21 cellular contexts compared by ENCODE assay signal in the genomic region with DNA sequence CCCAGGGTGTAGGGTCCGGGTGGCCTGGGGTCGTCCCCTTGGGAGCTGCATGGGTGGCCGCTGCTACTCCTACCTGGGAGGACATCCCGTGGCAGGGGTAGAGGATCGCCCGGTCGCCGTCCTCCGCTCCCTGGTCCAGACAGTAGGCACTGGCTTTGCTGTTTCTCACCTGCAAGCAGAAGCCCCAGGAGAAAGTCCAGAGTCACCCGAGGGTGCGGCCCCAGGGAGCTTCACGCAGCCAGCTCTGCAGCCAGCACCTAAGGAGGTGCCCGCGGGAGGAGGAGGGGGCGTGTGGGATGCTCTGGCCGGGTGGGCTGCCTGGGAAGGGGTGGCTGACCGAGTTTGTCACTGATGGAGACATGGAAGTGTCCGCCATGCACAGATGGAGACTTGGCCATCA. TPM values are rescaled to one million over a fixed set of nuclear protein-coding genes. Genes with fewer than 3 reads are reported as not detected.
DNase-seq lines count a peak whose midpoint lies in the region; ATAC-seq and TF ChIP-seq lines count a peak whose summit lies in the region.
"Had no signal": no experiment of that assay in that cellular context is flagged by ENCODE, and none has a peak within 500 bp of the region (broad histone marks: within the 10 kb centered on the region; RNA-seq: fewer than 3 reads in every experiment).

No MANE protein-coding gene starts in this region.

- H2BK5ac ChIP-seq in IMR-90 (ENCODE audit: low read depth, low read length, poor library complexity, severe bottlenecking) (no peak overlapping the region), neuronal stem cell (ENCODE audit: low read length) (no peak overlapping the region)

- H2AFZ ChIP-seq in IMR-90 (replicated peaks; ENCODE audit: low read length, poor library complexity) (peak overlapping the region; percentile 14), neuronal stem cell (ENCODE audit: low read length) (no peak overlapping the region)

- no peak overlapping the region for H2BK20ac ChIP-seq in IMR-90 (ENCODE audit: low read depth, low read length)

- H2BK15ac ChIP-seq in IMR-90 (ENCODE audit: low read depth, low read length) (no peak overlapping the region), neuronal stem cell (ENCODE audit: low read length) (no peak overlapping the region)

- H3K36me3 ChIP-seq in IMR-90 (ENCODE audit: control insufficient read depth, insufficient read depth, low read length) (no peaks in the 10 kb centered on the region), neuronal stem cell (replicated peaks in 1 of 2; ENCODE audit: control insufficient read depth in 2 of 2, insufficient read depth in 2 of 2, low read length in 2 of 2) (no peaks in the 10 kb centered on the region)

- no peak overlapping the region for H3K4me2 ChIP-seq in IMR-90 (ENCODE audit: low read depth, low read length)
- no peak overlapping the region for H3K4me2 ChIP-seq in neuronal stem cell (ENCODE audit: insufficient read depth, low read length, poor library complexity, severe bottlenecking)
- H3K4me2 ChIP-seq: A549 had no signal

- no peaks in the 10 kb centered on the region for H4K20me1 ChIP-seq in IMR-90 (ENCODE audit: insufficient read depth, low read length)

- no peaks in the 10 kb centered on the region for H3K9me1 ChIP-seq in IMR-90 (ENCODE audit: insufficient read depth, low read length)

- H3K4me3 ChIP-seq in IMR-90 (ENCODE audit: insufficient read depth, low read depth, low read length) (no peak overlapping the region), neuronal stem cell (ENCODE audit: low read length in 2 of 2) (no peak overlapping the region)
- H3K4me3 ChIP-seq: A549, GM12878 had no signal

- DNase-seq in Right ventricle myocardium inferior (ENCODE audit: missing footprints) (peak; percentile 45), Right ventricle myocardium superior (no peak), IMR-90 (no peak), neuronal stem cell (ENCODE audit: low spot score) (no peak), RKO (ENCODE audit: low spot score) (no peak)
- DNase-seq: AML-193; CD4-positive, alpha-beta memory T cell; CD4-positive, CD25-positive, alpha-beta regulatory T cell; CD8-positive, alpha-beta memory T cell; COR-L47; DMS 273 treated with DMSO at 0.1 percent for 48 hours; DMS153; DMS53; DMS79; DND-41; EL; GDM1 had no signal

- H2AK5ac ChIP-seq in IMR-90 (ENCODE audit: low read depth, low read length) (no peak overlapping the region), neuronal stem cell (ENCODE audit: low read depth, low read length) (peak overlapping the region; percentile 62)

- WGBS in IMR-90 (ENCODE audit: extremely low coverage in 2 of 2, insufficient read length in 1 of 2), 2 experiments, result 45% methylated on average over 7 of the region's 18 CpGs; no CpG with 5 or more reads in 1 of the 2 experiments
- WGBS in neuronal stem cell (ENCODE audit: extremely low coverage in 2 of 2, insufficient read length in 2 of 2, insufficient replicate concordance in 1 of 2), 2 donors, result no CpG with 5 or more reads among the region's 18 CpGs

- intact Hi-C loops in Right ventricle myocardium inferior (cut with DNase I), result no loop called here
- intact Hi-C loops in Right ventricle myocardium superior (cut with DNase I), result no loop called here
- intact Hi-C loops in IMR-90 (cut with micrococcal nuclease), result no loop called here

- H3K4ac ChIP-seq in IMR-90 (ENCODE audit: low read depth, low read length) (no peak overlapping the region), neuronal stem cell (ENCODE audit: low read length) (no peak overlapping the region)

- H3K4me1 ChIP-seq in IMR-90 (ENCODE audit: control insufficient read depth, insufficient read depth, low read length) (no peaks in the 10 kb centered on the region), neuronal stem cell (ENCODE audit: control insufficient read depth in 2 of 2, insufficient read depth in 1 of 2, low read depth in 1 of 2, low read length in 2 of 2) (peaks cover 0 to 6% of the 10 kb centered on the region in 2 donors)
- H3K4me1 ChIP-seq: A549 had no signal

- ATAC-seq in Right ventricle myocardium inferior, result no peak
- no peak for ATAC-seq in Right ventricle myocardium superior (ENCODE audit: poor library complexity)
- ATAC-seq in IMR-90 (ENCODE audit: low read depth), result no peak
- ATAC-seq in GM21515 (IDR thresholded peaks at IDR 0.05; ENCODE audit: unreplicated experiment), result no peak
- ATAC-seq: GM12878 had no signal

- TF ChIP-seq POLR2A in IMR-90 (IDR thresholded peaks at IDR 0.05; ENCODE audit: low read depth, low read length), result no peak

- H3K9me3 ChIP-seq in IMR-90 (ENCODE audit: control insufficient read depth, insufficient read depth, low read length) (peaks cover 3% of the 10 kb centered on the region), neuronal stem cell (replicated peaks in 1 of 2; ENCODE audit: control insufficient read depth in 2 of 2, insufficient read depth in 1 of 2, low read depth in 1 of 2, low read length in 2 of 2) (peaks cover under 1 to 2% of the 10 kb centered on the region in 2 donors)

- BruUV-seq in IMR-90 (replicated peaks; lab: Mats Ljungman, UMichigan), result no TSS peak

- TF ChIP-seq CTCF in IMR-90 (conservative IDR thresholded peaks at IDR 0.05; ENCODE audit: low read depth, low read length), result no peak

- no peak overlapping the region for H2BK120ac ChIP-seq in IMR-90 (ENCODE audit: low read depth, low read length)
- peak overlapping the region; percentile 17 for H2BK120ac ChIP-seq in neuronal stem cell (ENCODE audit: low read depth, low read length)

- H3K23ac ChIP-seq in IMR-90 (ENCODE audit: low read depth, low read length) (no peak overlapping the region), neuronal stem cell (ENCODE audit: low read depth, low read length, poor library complexity) (no peak overlapping the region)

- H2BK12ac ChIP-seq in neuronal stem cell (ENCODE audit: low read length), result no peak overlapping the region

- dilution Hi-C loops in IMR-90 (cut with HindIII; ENCODE audit: low sequenced_read_pairs, unreplicated experiment), result no loop called here

- no peaks in the 10 kb centered on the region for H3K79me1 ChIP-seq in IMR-90 (ENCODE audit: low read depth in 1 of 2, low read length in 2 of 2)
- no peaks in the 10 kb centered on the region for H3K79me1 ChIP-seq in neuronal stem cell (ENCODE audit: low read depth, low read length)

- no peak overlapping the region for H3K27ac ChIP-seq in IMR-90 (ENCODE audit: insufficient read depth, low read length)
- no peak overlapping the region for H3K27ac ChIP-seq in neuronal stem cell (replicated peaks; ENCODE audit: low read length)
- H3K27ac ChIP-seq: 22Rv1, A549 had no signal

- H3K14ac ChIP-seq in IMR-90 (replicated peaks; ENCODE audit: low read depth, low read length) (no peak overlapping the region), neuronal stem cell (ENCODE audit: low read length) (peak overlapping the region; percentile 31)

- no peak overlapping the region for H4K5ac ChIP-seq in IMR-90 (ENCODE audit: low read depth, low read length)

- TF ChIP-seq RAD21 in IMR-90 (IDR thresholded peaks at IDR 0.05; ENCODE audit: low read length), result no peak

- H4K91ac ChIP-seq in IMR-90 (ENCODE audit: insufficient read depth, low read depth, low read length) (no peak overlapping the region), neuronal stem cell (ENCODE audit: low read depth, low read length, poor library complexity) (no peak overlapping the region)

- H3K18ac ChIP-seq in IMR-90 (ENCODE audit: low read depth, low read length), result no peak overlapping the region
- H3K18ac ChIP-seq in neuronal stem cell (ENCODE audit: low read length), result peak overlapping the region; percentile 35

- H3K27me3 ChIP-seq in IMR-90 (ENCODE audit: control insufficient read depth, insufficient read depth, low read length), result peaks cover 6% of the 10 kb centered on the region
- peaks cover 0 to 81% (median 0%) of the 10 kb centered on the region in 3 experiments for H3K27me3 ChIP-seq in neuronal stem cell (ENCODE audit: control insufficient read depth in 3 of 3, insufficient read depth in 3 of 3, low read depth in 1 of 3, low read length in 3 of 3)

- H3K9ac ChIP-seq in IMR-90 (ENCODE audit: low read depth, low read length), result no peak overlapping the region
- peak overlapping the region; percentile 39 for H3K9ac ChIP-seq in neuronal stem cell (ENCODE audit: low read depth, low read length, poor library complexity)

- no peak overlapping the region for H4K8ac ChIP-seq in IMR-90 (ENCODE audit: low read depth in 2 of 2, low read length in 2 of 2)
- no peak overlapping the region for H4K8ac ChIP-seq in neuronal stem cell (ENCODE audit: low read depth, low read length)

- in situ Hi-C loops in IMR-90 (cut with MboI; ENCODE audit: low sequenced_read_pairs), result no loop called here

- CTCF ChIA-PET in IMR-90 (lab: Yijun Ruan, JAX), result no interaction called here

- no peak overlapping the region for H2AK9ac ChIP-seq in IMR-90 (replicated peaks; ENCODE audit: low read depth, low read length, poor library complexity)

- POLR2A ChIA-PET in IMR-90 (lab: Charles Lee; ENCODE audit: unreplicated experiment), result no interaction called here

- H3K56ac ChIP-seq in IMR-90 (ENCODE audit: extremely low read depth, insufficient read depth, low read length), result no peak overlapping the region

TF ChIP-seq in IMR-90, 13 proteins besides CTCF, POLR2A, EP300 and RAD21 (continues in another document):
- TF ChIP-seq, protein P1, sequence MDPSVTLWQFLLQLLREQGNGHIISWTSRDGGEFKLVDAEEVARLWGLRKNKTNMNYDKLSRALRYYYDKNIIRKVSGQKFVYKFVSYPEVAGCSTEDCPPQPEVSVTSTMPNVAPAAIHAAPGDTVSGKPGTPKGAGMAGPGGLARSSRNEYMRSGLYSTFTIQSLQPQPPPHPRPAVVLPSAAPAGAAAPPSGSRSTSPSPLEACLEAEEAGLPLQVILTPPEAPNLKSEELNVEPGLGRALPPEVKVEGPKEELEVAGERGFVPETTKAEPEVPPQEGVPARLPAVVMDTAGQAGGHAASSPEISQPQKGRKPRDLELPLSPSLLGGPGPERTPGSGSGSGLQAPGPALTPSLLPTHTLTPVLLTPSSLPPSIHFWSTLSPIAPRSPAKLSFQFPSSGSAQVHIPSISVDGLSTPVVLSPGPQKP (IDR thresholded peaks at IDR 0.05; ENCODE audit: borderline replicate concordance, low read depth, low read length), result no peak
- TF ChIP-seq FOS (IDR thresholded peaks at IDR 0.05; ENCODE audit: low read depth, low read length), result no peak

RNA-seq across cellular contexts. Expression of a gene that starts 54.8 kb away (rescaled TPM):
- total RNA-seq in Right ventricle myocardium inferior, result 9.2 TPM
- total RNA-seq in Right ventricle myocardium superior, result 9.5 TPM
- total RNA-seq in IMR-90 (2012; rRNA removed), result 5.2 and 6.1 TPM in 2 replicates
- polyA plus RNA-seq in IMR-90 (2012; rRNA removed), result 13.4 and 17.0 TPM in 2 replicates
- 12.0 and 16.4 TPM in 2 replicates for polyA plus RNA-seq in IMR-90 (2012; cell fraction: cytosol; rRNA removed)
- 12.2 and 32.5 TPM in 2 replicates for polyA plus RNA-seq in IMR-90 (2012; cell fraction: nucleus; rRNA removed; ENCODE audit: low replicate concordance)
- polyA plus RNA-seq in neuronal stem cell (2013, experiment 1 of 2), result 24.2 TPM
- polyA plus RNA-seq in neuronal stem cell (2013, experiment 2 of 2), result 24.1 TPM

RNA-seq across cellular contexts. Expression of a gene that starts 55.0 kb away (rescaled TPM):
- total RNA-seq in Right ventricle myocardium inferior, result 10.4 TPM
- 10.3 TPM for total RNA-seq in Right ventricle myocardium superior
- total RNA-seq in IMR-90 (2012; rRNA removed), result 3.3 and 3.8 TPM in 2 replicates
- 14.5 and 17.2 TPM in 2 replicates for polyA plus RNA-seq in IMR-90 (2012; rRNA removed)
- 10.6 and 16.7 TPM in 2 replicates for polyA plus RNA-seq in IMR-90 (2012; cell fraction: cytosol; rRNA removed)
- 29.6 and 67.5 TPM in 2 replicates for polyA plus RNA-seq in IMR-90 (2012; cell fraction: nucleus; rRNA removed; ENCODE audit: low replicate concordance)
- 8.5 TPM for polyA plus RNA-seq in neuronal stem cell (2013, experiment 1 of 2)
- polyA plus RNA-seq in neuronal stem cell (2013, experiment 2 of 2), result 8.6 TPM
